Comparison of ENCODE assay signal across 19 cellular contexts in the genomic region with DNA sequence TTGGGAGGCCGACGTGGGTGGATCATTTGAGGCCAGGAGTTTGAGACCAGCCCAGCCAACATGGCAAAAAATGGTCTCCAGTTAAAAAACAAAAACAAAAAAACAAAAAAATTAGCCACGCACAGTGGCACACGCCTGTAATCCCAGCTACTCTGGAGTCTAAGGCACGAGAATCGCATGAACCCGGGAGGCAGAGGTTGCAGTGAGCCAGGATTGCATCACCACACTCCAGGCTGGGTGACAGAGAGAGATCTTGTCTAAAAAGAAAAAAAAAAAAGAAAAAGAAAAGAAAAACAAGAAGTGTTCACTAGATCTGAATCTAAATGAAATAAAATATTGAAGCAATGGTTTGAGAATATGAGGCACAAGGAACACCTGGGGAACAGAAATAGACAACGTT. TPM values are rescaled to one million over a fixed set of nuclear protein-coding genes. Genes with fewer than 3 reads are reported as not detected.
DNase-seq lines count a peak whose midpoint lies in the region; ATAC-seq and TF ChIP-seq lines count a peak whose summit lies in the region.
"Had no signal": no experiment of that assay in that cellular context is flagged by ENCODE, and none has a peak within 500 bp of the region (broad histone marks: within the 10 kb centered on the region; RNA-seq: fewer than 3 reads in every experiment).

No MANE protein-coding gene starts in this region.

- peaks cover 3% of the 10 kb centered on the region for H3K4me1 ChIP-seq in psoas muscle
- H3K4me1 ChIP-seq in vagina, result peaks cover 42% of the 10 kb centered on the region
- H3K4me1 ChIP-seq: foreskin keratinocyte had no signal

- peak; percentile 69 for ATAC-seq in Right ventricle myocardium superior (ENCODE audit: poor library complexity)
- peak in 1 of 4 donors; percentile 67 for ATAC-seq in psoas muscle
- ATAC-seq in GM21447 (IDR thresholded peaks at IDR 0.05; ENCODE audit: unreplicated experiment), result no peak
- ATAC-seq in HG02623 (IDR thresholded peaks at IDR 0.05; ENCODE audit: unreplicated experiment), result no peak
- ATAC-seq: foreskin keratinocyte, Panc1 had no signal

- no peak overlapping the region for H3K27ac ChIP-seq in psoas muscle
- H3K27ac ChIP-seq in vagina, result peak overlapping the region; percentile 49
- H3K27ac ChIP-seq: foreskin keratinocyte, testis had no signal

- DNase-seq in SIG-M5 treated with dmso at 0.1 percent for 504 hours (lab: John Stamatoyannopoulos, UW; ENCODE audit: unreplicated experiment) (peak; percentile 42), SIG-M5 (lab: John Stamatoyannopoulos, UW) (no peak), Right ventricle myocardium superior (peak; percentile 77), psoas muscle (peak; percentile 61 to 76), vagina (ENCODE audit: extremely low spot score in 2 of 2) (no peak), HUDEP-2 (lab: John Stamatoyannopoulos, UW; ENCODE audit: unreplicated experiment in 76 of 76) (no peak)
- DNase-seq: activated CD4-positive, alpha-beta T cell treated with anti-CD3 and anti-CD28 coated beads for 48 hours; activated CD8-positive, alpha-beta memory T cell treated with anti-CD3 and anti-CD28 coated beads, Interleukin-2, amount 50 U/mL, for 4 hours; activated gamma-delta T cell; DMS79; foreskin keratinocyte; NCI-H1417; occipital lobe; SK-N-SH; testis had no signal

- H3K4me3 ChIP-seq in psoas muscle (no peak overlapping the region), vagina (no peak overlapping the region)
- H3K4me3 ChIP-seq: testis had no signal

- no peaks in the 10 kb centered on the region for H3K9me3 ChIP-seq in psoas muscle
- H3K9me3 ChIP-seq in vagina, result no peaks in the 10 kb centered on the region
- H3K9me3 ChIP-seq: SK-N-SH, testis had no signal

- TF ChIP-seq CTCF in psoas muscle (IDR thresholded peaks at IDR 0.05) (no peak), vagina (IDR thresholded peaks at IDR 0.05) (no peak)

- no peaks in the 10 kb centered on the region for H3K36me3 ChIP-seq in psoas muscle (ENCODE audit: insufficient read depth in 1 of 2, low read depth in 1 of 2)
- no peaks in the 10 kb centered on the region for H3K36me3 ChIP-seq in vagina

- WGBS in psoas muscle, 3 donors, result 34 to 59% (median 42%) methylated on average over 8 of the region's 8 CpGs

- H3K27me3 ChIP-seq in psoas muscle (ENCODE audit: insufficient read depth in 3 of 3, low read length in 2 of 3) (no peaks in the 10 kb centered on the region), vagina (no peaks in the 10 kb centered on the region)
- H3K27me3 ChIP-seq: foreskin keratinocyte, testis had no signal

- intact Hi-C loops in Right ventricle myocardium superior (cut with DNase I) (no loop called here), psoas muscle (cut with DNase I) (no loop called here), vagina (cut with DNase I) (no loop called here)

- no peak for TF ChIP-seq POLR2A in vagina (IDR thresholded peaks at IDR 0.05)

RNA-seq across cellular contexts. Expression of gene SLC9A9, which starts 36.7 kb away (rescaled TPM):
- total RNA-seq in Right ventricle myocardium superior (7.2 TPM), psoas muscle (1 to 10 TPM; 2.9 to 5.4 (median 3.2) TPM), vagina (30.7 TPM)
- polyA plus RNA-seq in psoas muscle, result 1 to 10 TPM; 1.3 to 2.0 (median 1.8) TPM
- total RNA-seq: HT-29 had no signal

Comparison
In these comparisons a context has a peak if more than half of its experiments do, and no peak if none do; other contexts are left out.
1. DNase-seq: peak in SIG-M5 treated with dmso at 0.1 percent for 504 hours (single experiment), Right ventricle myocardium superior (single experiment) and psoas muscle (2 of 2); none in SIG-M5 (single experiment), vagina (0 of 2) and HUDEP-2 (0 of 76).